ENCODE assay signal across 1 cellular context in the genomic region with DNA sequence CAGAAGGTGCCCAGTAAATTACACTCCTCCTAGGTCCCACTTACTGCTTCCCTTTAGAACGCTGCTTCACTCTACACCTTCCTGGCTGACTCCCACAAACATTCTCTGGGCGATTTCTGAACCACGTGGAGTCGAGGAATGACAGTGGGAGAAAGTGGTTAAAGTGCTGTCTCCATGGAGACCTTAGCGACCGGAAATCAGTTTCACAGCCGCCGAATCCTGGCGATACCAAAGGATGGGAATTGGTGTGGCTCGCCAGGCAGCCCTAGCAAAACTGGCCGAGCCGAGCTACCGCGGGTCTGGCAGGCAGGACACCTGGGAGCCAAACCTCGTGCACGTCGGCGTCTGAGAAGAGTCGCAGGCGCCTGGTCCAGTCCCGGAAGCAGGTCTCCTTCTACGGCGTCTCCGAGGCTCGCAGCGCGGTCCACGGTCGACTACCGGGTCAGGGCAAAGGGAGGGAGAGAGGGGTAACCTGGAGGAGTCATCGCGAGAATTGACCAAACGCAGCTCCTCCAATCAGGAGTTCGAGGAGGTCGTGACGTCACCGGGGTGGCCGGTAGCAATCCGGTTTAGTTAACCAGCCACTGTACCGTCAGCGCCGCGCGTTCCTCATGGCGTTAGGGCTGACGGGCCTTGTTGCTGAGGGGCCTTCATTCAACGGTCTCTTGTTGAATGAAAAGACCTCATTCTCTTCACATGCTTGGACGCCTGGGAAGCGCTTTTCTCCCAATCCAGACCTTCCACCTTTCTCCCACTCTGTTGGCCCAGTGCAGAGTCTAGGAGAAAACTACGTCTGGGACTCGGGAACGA.
TF ChIP-seq lines count a peak whose summit lies in the region.

A gene with protein sequence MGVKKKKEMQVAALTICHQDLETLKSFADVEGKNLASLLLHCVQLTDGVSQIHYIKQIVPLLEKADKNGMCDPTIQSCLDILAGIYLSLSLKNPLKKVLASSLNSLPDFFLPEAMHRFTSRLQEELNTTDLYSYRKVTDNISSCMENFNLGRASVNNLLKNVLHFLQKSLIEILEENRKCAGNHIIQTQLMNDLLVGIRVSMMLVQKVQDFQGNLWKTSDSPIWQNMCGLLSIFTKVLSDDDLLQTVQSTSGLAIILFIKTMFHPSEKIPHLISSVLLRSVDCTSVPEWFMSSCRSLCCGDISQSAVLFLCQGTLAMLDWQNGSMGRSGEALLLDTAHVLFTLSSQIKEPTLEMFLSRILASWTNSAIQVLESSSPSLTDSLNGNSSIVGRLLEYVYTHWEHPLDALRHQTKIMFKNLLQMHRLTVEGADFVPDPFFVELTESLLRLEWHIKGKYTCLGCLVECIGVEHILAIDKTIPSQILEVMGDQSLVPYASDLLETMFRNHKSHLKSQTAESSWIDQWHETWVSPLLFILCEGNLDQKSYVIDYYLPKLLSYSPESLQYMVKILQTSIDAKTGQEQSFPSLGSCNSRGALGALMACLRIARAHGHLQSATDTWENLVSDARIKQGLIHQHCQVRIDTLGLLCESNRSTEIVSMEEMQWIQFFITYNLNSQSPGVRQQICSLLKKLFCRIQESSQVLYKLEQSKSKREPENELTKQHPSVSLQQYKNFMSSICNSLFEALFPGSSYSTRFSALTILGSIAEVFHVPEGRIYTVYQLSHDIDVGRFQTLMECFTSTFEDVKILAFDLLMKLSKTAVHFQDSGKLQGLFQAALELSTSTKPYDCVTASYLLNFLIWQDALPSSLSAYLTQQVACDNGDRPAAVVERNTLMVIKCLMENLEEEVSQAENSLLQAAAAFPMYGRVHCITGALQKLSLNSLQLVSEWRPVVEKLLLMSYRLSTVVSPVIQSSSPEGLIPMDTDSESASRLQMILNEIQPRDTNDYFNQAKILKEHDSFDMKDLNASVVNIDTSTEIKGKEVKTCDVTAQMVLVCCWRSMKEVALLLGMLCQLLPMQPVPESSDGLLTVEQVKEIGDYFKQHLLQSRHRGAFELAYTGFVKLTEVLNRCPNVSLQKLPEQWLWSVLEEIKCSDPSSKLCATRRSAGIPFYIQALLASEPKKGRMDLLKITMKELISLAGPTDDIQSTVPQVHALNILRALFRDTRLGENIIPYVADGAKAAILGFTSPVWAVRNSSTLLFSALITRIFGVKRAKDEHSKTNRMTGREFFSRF (N-terminal part only) (minus strand): TSS at position 436 of the 810 bp plus-strand sequence. CDS start 3,646 bp downstream, outside the sequence.

TF ChIP-seq in GM12878, 131 proteins besides CTCF, POLR2A, EP300 and RAD21 (continued from another document and continues in another):
- TF ChIP-seq ATF2 (IDR thresholded peaks at IDR 0.05; ENCODE audit: low read length) = peak; percentile 61
- TF ChIP-seq, protein P1, sequence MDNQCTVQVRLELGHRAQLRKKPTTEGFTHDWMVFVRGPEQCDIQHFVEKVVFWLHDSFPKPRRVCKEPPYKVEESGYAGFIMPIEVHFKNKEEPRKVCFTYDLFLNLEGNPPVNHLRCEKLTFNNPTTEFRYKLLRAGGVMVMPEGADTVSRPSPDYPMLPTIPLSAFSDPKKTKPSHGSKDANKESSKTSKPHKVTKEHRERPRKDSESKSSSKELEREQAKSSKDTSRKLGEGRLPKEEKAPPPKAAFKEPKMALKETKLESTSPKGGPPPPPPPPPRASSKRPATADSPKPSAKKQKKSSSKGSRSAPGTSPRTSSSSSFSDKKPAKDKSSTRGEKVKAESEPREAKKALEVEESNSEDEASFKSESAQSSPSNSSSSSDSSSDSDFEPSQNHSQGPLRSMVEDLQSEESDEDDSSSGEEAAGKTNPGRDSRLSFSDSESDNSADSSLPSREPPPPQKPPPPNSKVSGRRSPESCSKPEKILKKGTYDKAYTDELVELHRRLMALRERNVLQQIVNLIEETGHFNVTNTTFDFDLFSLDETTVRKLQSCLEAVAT (IDR thresholded peaks at IDR 0.05) = peak; percentile 89
- peak; percentile 97 for TF ChIP-seq RCOR1 (conservative IDR thresholded peaks at IDR 0.05; ENCODE audit: low read depth, low read length)
- TF ChIP-seq ZNF622 (IDR thresholded peaks at IDR 0.05) = no peak
- peak; percentile 59; the same call in 1 of the 2 replicates for TF ChIP-seq RB1 (IDR thresholded peaks at IDR 0.05; ENCODE audit: borderline replicate concordance)
- no peak for TF ChIP-seq EGR1 (IDR thresholded peaks at IDR 0.05; ENCODE audit: borderline replicate concordance in 1 of 2, low read depth in 2 of 2, low read length in 2 of 2)
- peak; percentile 77 to 83 for TF ChIP-seq SRF (IDR thresholded peaks at IDR 0.05; ENCODE audit: low read depth in 2 of 2, low read length in 2 of 2)
- TF ChIP-seq E2F4 (IDR thresholded peaks at IDR 0.05; ENCODE audit: low read depth, low read length) = no peak
- peak; percentile 73 for TF ChIP-seq HCFC1 (IDR thresholded peaks at IDR 0.05; ENCODE audit: low read length)
- TF ChIP-seq, protein P2, sequence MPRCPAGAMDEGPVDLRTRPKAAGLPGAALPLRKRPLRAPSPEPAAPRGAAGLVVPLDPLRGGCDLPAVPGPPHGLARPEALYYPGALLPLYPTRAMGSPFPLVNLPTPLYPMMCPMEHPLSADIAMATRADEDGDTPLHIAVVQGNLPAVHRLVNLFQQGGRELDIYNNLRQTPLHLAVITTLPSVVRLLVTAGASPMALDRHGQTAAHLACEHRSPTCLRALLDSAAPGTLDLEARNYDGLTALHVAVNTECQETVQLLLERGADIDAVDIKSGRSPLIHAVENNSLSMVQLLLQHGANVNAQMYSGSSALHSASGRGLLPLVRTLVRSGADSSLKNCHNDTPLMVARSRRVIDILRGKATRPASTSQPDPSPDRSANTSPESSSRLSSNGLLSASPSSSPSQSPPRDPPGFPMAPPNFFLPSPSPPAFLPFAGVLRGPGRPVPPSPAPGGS (IDR thresholded peaks at IDR 0.05; ENCODE audit: borderline replicate concordance, insufficient read depth, low read depth, low read length, poor library complexity, severe bottlenecking) = no peak
- TF ChIP-seq HDGF (IDR thresholded peaks at IDR 0.05) = peak; percentile 82; the same call in 1 of the 2 replicates
- TF ChIP-seq KAT2A (conservative IDR thresholded peaks at IDR 0.05; ENCODE audit: control insufficient read depth, low read depth, low read length) = no peak
- TF ChIP-seq SUZ12 (IDR thresholded peaks at IDR 0.05; ENCODE audit: unreplicated experiment) = no peak
- TF ChIP-seq CBFB (IDR thresholded peaks at IDR 0.05; ENCODE audit: low read depth) = peak; percentile 81
- peak; percentile 99 for TF ChIP-seq POLR2AphosphoS5 (IDR thresholded peaks at IDR 0.05; ENCODE audit: low read length)
- no peak for TF ChIP-seq BCL11A (IDR thresholded peaks at IDR 0.05; ENCODE audit: low read depth, low read length)
- TF ChIP-seq HSF1 (IDR thresholded peaks at IDR 0.05; ENCODE audit: low read depth, low read length) = no peak
- peak; percentile 98 for TF ChIP-seq MXI1 (IDR thresholded peaks at IDR 0.05; ENCODE audit: low read depth, low read length)
- TF ChIP-seq TAF1 (IDR thresholded peaks at IDR 0.05; ENCODE audit: borderline replicate concordance, low read depth, low read length) = peak; percentile 91
- TF ChIP-seq, protein P3, sequence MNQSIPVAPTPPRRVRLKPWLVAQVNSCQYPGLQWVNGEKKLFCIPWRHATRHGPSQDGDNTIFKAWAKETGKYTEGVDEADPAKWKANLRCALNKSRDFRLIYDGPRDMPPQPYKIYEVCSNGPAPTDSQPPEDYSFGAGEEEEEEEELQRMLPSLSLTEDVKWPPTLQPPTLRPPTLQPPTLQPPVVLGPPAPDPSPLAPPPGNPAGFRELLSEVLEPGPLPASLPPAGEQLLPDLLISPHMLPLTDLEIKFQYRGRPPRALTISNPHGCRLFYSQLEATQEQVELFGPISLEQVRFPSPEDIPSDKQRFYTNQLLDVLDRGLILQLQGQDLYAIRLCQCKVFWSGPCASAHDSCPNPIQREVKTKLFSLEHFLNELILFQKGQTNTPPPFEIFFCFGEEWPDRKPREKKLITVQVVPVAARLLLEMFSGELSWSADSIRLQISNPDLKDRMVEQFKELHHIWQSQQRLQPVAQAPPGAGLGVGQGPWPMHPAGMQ (IDR thresholded peaks at IDR 0.05; ENCODE audit: borderline replicate concordance) = peak; percentile 70
- TF ChIP-seq ETV6 (conservative IDR thresholded peaks at IDR 0.05 in 1 of 2, IDR thresholded peaks at IDR 0.05 in 1 of 2; ENCODE audit: borderline replicate concordance in 1 of 2, low read depth in 1 of 2) = no peak
- no peak for TF ChIP-seq ZZZ3 (IDR thresholded peaks at IDR 0.05; ENCODE audit: control insufficient read depth, insufficient read length, low read depth)
- TF ChIP-seq POLR2AphosphoS2 (IDR thresholded peaks at IDR 0.05; ENCODE audit: low read depth, low read length) = peak; percentile 85
- TF ChIP-seq, protein P4, sequence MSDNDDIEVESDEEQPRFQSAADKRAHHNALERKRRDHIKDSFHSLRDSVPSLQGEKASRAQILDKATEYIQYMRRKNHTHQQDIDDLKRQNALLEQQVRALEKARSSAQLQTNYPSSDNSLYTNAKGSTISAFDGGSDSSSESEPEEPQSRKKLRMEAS (IDR thresholded peaks at IDR 0.05; ENCODE audit: low read depth, low read length) = peak; percentile 94
- peak; percentile 91 for TF ChIP-seq ZNF687 (IDR thresholded peaks at IDR 0.05)
- TF ChIP-seq, protein P5, sequence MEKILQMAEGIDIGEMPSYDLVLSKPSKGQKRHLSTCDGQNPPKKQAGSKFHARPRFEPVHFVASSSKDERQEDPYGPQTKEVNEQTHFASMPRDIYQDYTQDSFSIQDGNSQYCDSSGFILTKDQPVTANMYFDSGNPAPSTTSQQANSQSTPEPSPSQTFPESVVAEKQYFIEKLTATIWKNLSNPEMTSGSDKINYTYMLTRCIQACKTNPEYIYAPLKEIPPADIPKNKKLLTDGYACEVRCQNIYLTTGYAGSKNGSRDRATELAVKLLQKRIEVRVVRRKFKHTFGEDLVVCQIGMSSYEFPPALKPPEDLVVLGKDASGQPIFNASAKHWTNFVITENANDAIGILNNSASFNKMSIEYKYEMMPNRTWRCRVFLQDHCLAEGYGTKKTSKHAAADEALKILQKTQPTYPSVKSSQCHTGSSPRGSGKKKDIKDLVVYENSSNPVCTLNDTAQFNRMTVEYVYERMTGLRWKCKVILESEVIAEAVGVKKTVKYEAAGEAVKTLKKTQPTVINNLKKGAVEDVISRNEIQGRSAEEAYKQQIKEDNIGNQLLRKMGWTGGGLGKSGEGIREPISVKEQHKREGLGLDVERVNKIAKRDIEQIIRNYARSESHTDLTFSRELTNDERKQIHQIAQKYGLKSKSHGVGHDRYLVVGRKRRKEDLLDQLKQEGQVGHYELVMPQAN (conservative IDR thresholded peaks at IDR 0.05) = peak; percentile 97
- TF ChIP-seq CREM (IDR thresholded peaks at IDR 0.05; ENCODE audit: low read depth) = peak; percentile 96
- TF ChIP-seq MEF2B (IDR thresholded peaks at IDR 0.05; ENCODE audit: partially characterized antibody, poor library complexity, severe bottlenecking) = peak; percentile 25
